13 cellular contexts compared by ENCODE assay signal in the genomic region with DNA sequence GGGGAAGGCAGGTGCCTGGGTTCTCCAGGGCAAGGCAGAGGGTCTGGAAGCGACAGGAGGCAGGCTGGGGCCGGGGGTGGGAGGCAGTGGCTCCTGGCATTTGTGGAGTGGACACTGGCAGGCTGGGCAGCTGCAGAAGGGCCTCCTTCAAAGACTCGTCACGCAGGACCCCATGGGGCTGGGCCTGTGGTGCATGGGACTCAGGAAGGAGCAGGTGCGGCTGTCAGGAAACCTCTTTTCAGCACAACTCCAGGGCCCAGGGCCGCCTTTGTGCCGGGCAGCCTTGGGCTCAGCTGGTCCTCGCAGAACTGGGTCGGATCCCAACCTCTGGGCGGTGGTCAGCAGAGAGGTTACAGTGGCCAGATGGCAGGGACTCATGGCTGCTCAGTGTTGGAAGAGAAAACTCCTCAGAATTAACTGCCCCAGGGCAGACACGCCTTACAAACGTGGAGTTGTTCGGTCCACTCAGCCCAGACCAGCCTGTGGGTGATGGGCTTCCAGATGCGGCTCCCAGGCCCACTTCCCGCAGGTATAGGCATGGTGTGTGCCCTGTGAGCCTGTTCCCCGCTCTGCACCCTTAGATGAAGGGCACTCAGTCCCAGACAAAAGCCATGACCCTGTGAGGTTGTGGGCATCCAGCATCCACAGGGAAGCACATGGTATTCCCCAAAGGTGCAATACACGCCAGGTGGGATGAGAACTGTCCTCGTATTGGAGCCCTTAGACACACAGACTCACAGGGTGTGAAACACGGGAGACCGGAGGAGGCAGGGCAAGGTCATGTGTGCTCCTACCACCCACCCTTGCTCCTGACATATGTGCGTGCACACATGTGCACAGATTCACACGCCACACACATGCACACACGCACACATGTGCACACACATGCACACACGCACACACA.
DNase-seq lines count a peak whose midpoint lies in the region; ATAC-seq and TF ChIP-seq lines count a peak whose summit lies in the region.
"Had no signal": no experiment of that assay in that cellular context is flagged by ENCODE, and none has a peak within 500 bp of the region (broad histone marks: within the 10 kb centered on the region; RNA-seq: fewer than 3 reads in every experiment).

No MANE protein-coding gene starts in this region.

- no peaks in the 10 kb centered on the region for H3K4me1 Mint-ChIP-seq in activated T-cell treated with anti-CD3 and anti-CD28 coated beads, Interleukin-2, amount 50 U/mL, for 24 hours (ENCODE audit: low read depth)
- no peaks in the 10 kb centered on the region for H3K4me1 Mint-ChIP-seq in activated T-cell treated with anti-CD3 and anti-CD28 coated beads, Interleukin-2, amount 50 U/mL, for 72 hours (ENCODE audit: low read depth)
- H3K4me1 Mint-ChIP-seq in endodermal cell (peaks cover 9% of the 10 kb centered on the region), osteocyte (ENCODE audit: unreplicated experiment) (peaks cover 10% of the 10 kb centered on the region)

- 92 to 96% methylated on average over 15 to 24 of the region's 24 CpGs for WGBS in endodermal cell (ENCODE audit: insufficient coverage in 1 of 2, insufficient read length in 1 of 2), 2 experiments

- DNase-seq in activated T-cell treated with anti-CD3 and anti-CD28 coated beads, Interleukin-2, amount 50 U/mL, for 24 hours, result peak; percentile 15
- no peak for DNase-seq in activated T-cell treated with anti-CD3 and anti-CD28 coated beads, Interleukin-2, amount 50 U/mL, for 72 hours
- DNase-seq in endodermal cell (peak; percentile 48), osteocyte (ENCODE audit: extremely low spot score, unreplicated experiment) (peak; percentile 74), globus pallidus (ENCODE audit: low spot score) (no peak), DMS53 (lab: John Stamatoyannopoulos, UW) (no peak)
- DNase-seq: CD4-positive, alpha-beta T cell; Kasumi-1; NCI-H1105 treated with DMSO at 0.1 percent for 48 hours; NCI-H446; NCI-H748 treated with DMSO at 0.1 percent for 48 hours; Right ventricle myocardium superior had no signal

- TF ChIP-seq CTCF in endodermal cell (conservative IDR thresholded peaks at IDR 0.05), result no peak
- TF ChIP-seq CTCF in osteocyte (IDR thresholded peaks at IDR 0.05), result no peak

- H3K9me3 ChIP-seq in endodermal cell (ENCODE audit: control insufficient read depth, low read length), result no peaks in the 10 kb centered on the region

- no peaks in the 10 kb centered on the region for H3K4me1 ChIP-seq in endodermal cell (ENCODE audit: control insufficient read depth, insufficient read depth, low read length)

- H3K4me3 ChIP-seq in endodermal cell (ENCODE audit: low read length), result no peak overlapping the region

- peaks cover 35% of the 10 kb centered on the region for H3K27me3 Mint-ChIP-seq in activated T-cell treated with anti-CD3 and anti-CD28 coated beads, Interleukin-2, amount 50 U/mL, for 24 hours
- H3K27me3 Mint-ChIP-seq in activated T-cell treated with anti-CD3 and anti-CD28 coated beads, Interleukin-2, amount 50 U/mL, for 72 hours (ENCODE audit: low read depth), result peaks cover 39% of the 10 kb centered on the region
- peaks cover 4% of the 10 kb centered on the region for H3K27me3 Mint-ChIP-seq in endodermal cell (ENCODE audit: insufficient read depth)
- H3K27me3 Mint-ChIP-seq in osteocyte (ENCODE audit: unreplicated experiment), result peaks cover 14% of the 10 kb centered on the region

- H3K9ac ChIP-seq in endodermal cell (ENCODE audit: extremely low read depth, low read length, poor library complexity, severe bottlenecking), result no peak overlapping the region

- no peak overlapping the region for H3K27ac Mint-ChIP-seq in activated T-cell treated with anti-CD3 and anti-CD28 coated beads, Interleukin-2, amount 50 U/mL, for 24 hours
- H3K27ac Mint-ChIP-seq in activated T-cell treated with anti-CD3 and anti-CD28 coated beads, Interleukin-2, amount 50 U/mL, for 72 hours, result no peak overlapping the region
- H3K27ac Mint-ChIP-seq in endodermal cell, result no peak overlapping the region
- H3K27ac Mint-ChIP-seq in osteocyte (ENCODE audit: unreplicated experiment), result no peak overlapping the region
- H3K27ac Mint-ChIP-seq: CD4-positive, alpha-beta T cell had no signal

- H3K36me3 ChIP-seq in endodermal cell (ENCODE audit: control insufficient read depth, insufficient read depth, low read length), result no peaks in the 10 kb centered on the region

- no peaks in the 10 kb centered on the region for H3K9me3 Mint-ChIP-seq in activated T-cell treated with anti-CD3 and anti-CD28 coated beads, Interleukin-2, amount 50 U/mL, for 24 hours
- H3K9me3 Mint-ChIP-seq in activated T-cell treated with anti-CD3 and anti-CD28 coated beads, Interleukin-2, amount 50 U/mL, for 72 hours, result peaks cover 0 to 4% of the 10 kb centered on the region in 2 donors
- no peaks in the 10 kb centered on the region for H3K9me3 Mint-ChIP-seq in endodermal cell
- H3K9me3 Mint-ChIP-seq in osteocyte (ENCODE audit: unreplicated experiment), result no peaks in the 10 kb centered on the region
- H3K9me3 Mint-ChIP-seq: CD4-positive, alpha-beta T cell had no signal

- no peak for ATAC-seq in activated T-cell treated with anti-CD3 and anti-CD28 coated beads, Interleukin-2, amount 50 U/mL, for 72 hours (replicated peaks in 1 of 2)
- ATAC-seq in HG02870 (IDR thresholded peaks at IDR 0.05; ENCODE audit: unreplicated experiment), result no peak

- no peaks in the 10 kb centered on the region for H3K36me3 Mint-ChIP-seq in activated T-cell treated with anti-CD3 and anti-CD28 coated beads, Interleukin-2, amount 50 U/mL, for 24 hours (ENCODE audit: low read depth)
- no peaks in the 10 kb centered on the region for H3K36me3 Mint-ChIP-seq in activated T-cell treated with anti-CD3 and anti-CD28 coated beads, Interleukin-2, amount 50 U/mL, for 72 hours (ENCODE audit: insufficient read depth in 2 of 2)
- H3K36me3 Mint-ChIP-seq in endodermal cell (ENCODE audit: low read depth) (no peaks in the 10 kb centered on the region), osteocyte (ENCODE audit: unreplicated experiment) (peaks cover 3% of the 10 kb centered on the region)

- H3K27me3 ChIP-seq in endodermal cell (ENCODE audit: control insufficient read depth, insufficient read depth, low read length, poor library complexity, severe bottlenecking), result no peaks in the 10 kb centered on the region

- no peak overlapping the region for H3K4me3 Mint-ChIP-seq in activated T-cell treated with anti-CD3 and anti-CD28 coated beads, Interleukin-2, amount 50 U/mL, for 24 hours
- no peak overlapping the region for H3K4me3 Mint-ChIP-seq in activated T-cell treated with anti-CD3 and anti-CD28 coated beads, Interleukin-2, amount 50 U/mL, for 72 hours
- H3K4me3 Mint-ChIP-seq in endodermal cell (no peak overlapping the region), osteocyte (ENCODE audit: unreplicated experiment) (no peak overlapping the region)
- H3K4me3 Mint-ChIP-seq: CD4-positive, alpha-beta T cell had no signal

- no peak overlapping the region for H3K27ac ChIP-seq in endodermal cell (ENCODE audit: low read depth, low read length)

Comparison
In these comparisons a context has a peak if more than half of its experiments do, and no peak if none do; other contexts are left out.
1. DNase-seq: peak in activated T-cell treated with anti-CD3 and anti-CD28 coated beads, Interleukin-2, amount 50 U/mL, for 24 hours (single experiment), endodermal cell (single experiment) and osteocyte (single experiment); none in activated T-cell treated with anti-CD3 and anti-CD28 coated beads, Interleukin-2, amount 50 U/mL, for 72 hours (0 of 2), globus pallidus (single experiment) and DMS53 (single experiment).